Comparison of ENCODE assay signal across 1 cellular context in genomic region chr14:69726761-69727511, GRCh38.
A peak's percentile ranks its signal among the peaks of the same experiment; 100 is the strongest.
TF ChIP-seq lines count a peak whose summit lies in the region.

No MANE protein-coding gene starts in this region.

TF ChIP-seq in HepG2, 621 proteins besides CTCF, POLR2A, EP300 and RAD21 (continued from another document and continues in another):
- TF ChIP-seq, protein P1, sequence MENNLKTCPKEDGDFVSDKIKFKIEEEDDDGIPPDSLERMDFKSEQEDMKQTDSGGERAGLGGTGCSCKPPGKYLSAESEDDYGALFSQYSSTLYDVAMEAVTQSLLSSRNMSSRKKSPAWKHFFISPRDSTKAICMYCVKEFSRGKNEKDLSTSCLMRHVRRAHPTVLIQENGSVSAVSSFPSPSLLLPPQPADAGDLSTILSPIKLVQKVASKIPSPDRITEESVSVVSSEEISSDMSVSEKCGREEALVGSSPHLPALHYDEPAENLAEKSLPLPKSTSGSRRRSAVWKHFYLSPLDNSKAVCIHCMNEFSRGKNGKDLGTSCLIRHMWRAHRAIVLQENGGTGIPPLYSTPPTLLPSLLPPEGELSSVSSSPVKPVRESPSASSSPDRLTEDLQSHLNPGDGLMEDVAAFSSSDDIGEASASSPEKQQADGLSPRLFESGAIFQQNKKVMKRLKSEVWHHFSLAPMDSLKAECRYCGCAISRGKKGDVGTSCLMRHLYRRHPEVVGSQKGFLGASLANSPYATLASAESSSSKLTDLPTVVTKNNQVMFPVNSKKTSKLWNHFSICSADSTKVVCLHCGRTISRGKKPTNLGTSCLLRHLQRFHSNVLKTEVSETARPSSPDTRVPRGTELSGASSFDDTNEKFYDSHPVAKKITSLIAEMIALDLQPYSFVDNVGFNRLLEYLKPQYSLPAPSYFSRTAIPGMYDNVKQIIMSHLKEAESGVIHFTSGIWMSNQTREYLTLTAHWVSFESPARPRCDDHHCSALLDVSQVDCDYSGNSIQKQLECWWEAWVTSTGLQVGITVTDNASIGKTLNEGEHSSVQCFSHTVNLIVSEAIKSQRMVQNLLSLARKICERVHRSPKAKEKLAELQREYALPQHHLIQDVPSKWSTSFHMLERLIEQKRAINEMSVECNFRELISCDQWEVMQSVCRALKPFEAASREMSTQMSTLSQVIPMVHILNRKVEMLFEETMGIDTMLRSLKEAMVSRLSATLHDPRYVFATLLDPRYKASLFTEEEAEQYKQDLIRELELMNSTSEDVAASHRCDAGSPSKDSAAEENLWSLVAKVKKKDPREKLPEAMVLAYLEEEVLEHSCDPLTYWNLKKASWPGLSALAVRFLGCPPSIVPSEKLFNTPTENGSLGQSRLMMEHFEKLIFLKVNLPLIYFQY (CRISPR knock-in tag; IDR thresholded peaks at IDR 0.05; ENCODE audit: borderline replicate concordance) = peak; percentile 53; the same call in 1 of the 2 replicates
- TF ChIP-seq TMF1 (CRISPR knock-in tag; IDR thresholded peaks at IDR 0.05; ENCODE audit: low read depth) (no peak), BORCS8-MEF2B (CRISPR knock-in tag; IDR thresholded peaks at IDR 0.05) (peak; percentile 46; the same call in 1 of the 2 replicates), RARA (CRISPR knock-in tag; IDR thresholded peaks at IDR 0.05) (peak; percentile 38; the same call in 1 of the 2 replicates), ZNF136 (CRISPR knock-in tag; IDR thresholded peaks at IDR 0.05; ENCODE audit: low read depth) (0 out of 2 replicates have a peak, but pooled peaks have one; percentile 50), RBAK (CRISPR knock-in tag; IDR thresholded peaks at IDR 0.05) (no peak), ZNF563 (CRISPR knock-in tag; IDR thresholded peaks at IDR 0.05) (0 out of 2 replicates have a peak, but pooled peaks have one; percentile 26), ZNF605 (CRISPR knock-in tag; IDR thresholded peaks at IDR 0.05) (0 out of 2 replicates have a peak, but pooled peaks have one; percentile 35), NRL (CRISPR knock-in tag; IDR thresholded peaks at IDR 0.05; ENCODE audit: borderline replicate concordance) (peak; percentile 38; the same call in 1 of the 2 replicates), YEATS2 (CRISPR knock-in tag; IDR thresholded peaks at IDR 0.05; ENCODE audit: borderline replicate concordance) (peak; percentile 30; the same call in 1 of the 2 replicates), ZNF607 (CRISPR knock-in tag; IDR thresholded peaks at IDR 0.05; ENCODE audit: borderline replicate concordance) (peak; percentile 10; the same call in 1 of the 2 replicates), KDM3A (CRISPR knock-in tag; IDR thresholded peaks at IDR 0.05; ENCODE audit: low read depth) (peak; percentile 93), SRF (IDR thresholded peaks at IDR 0.05; ENCODE audit: low read depth, low read length) (no peak), ZNF891 (CRISPR knock-in tag; IDR thresholded peaks at IDR 0.05) (peak; percentile 80), ZBTB7B (CRISPR knock-in tag; IDR thresholded peaks at IDR 0.05) (no peak), RBM39 (IDR thresholded peaks at IDR 0.05; ENCODE audit: low read depth, low read length, poor library complexity, severe bottlenecking) (no peak), ZNF460 (CRISPR knock-in tag; IDR thresholded peaks at IDR 0.05; ENCODE audit: borderline replicate concordance) (no peak), ESRRA (CRISPR knock-in tag; IDR thresholded peaks at IDR 0.05; ENCODE audit: low read depth) (no peak), ZFX (CRISPR knock-in tag; IDR thresholded peaks at IDR 0.05; ENCODE audit: low read depth) (peak; percentile 63), SRY (CRISPR knock-in tag; IDR thresholded peaks at IDR 0.05) (peak; percentile 53; the same call in 1 of the 2 replicates), ZNF451 (CRISPR knock-in tag; IDR thresholded peaks at IDR 0.05) (peak; percentile 67; the same call in 1 of the 2 replicates), TARDBP (CRISPR knock-in tag; IDR thresholded peaks at IDR 0.05) (0 out of 2 replicates have a peak, but pooled peaks have one; percentile 17), ZNF331 (CRISPR knock-in tag; IDR thresholded peaks at IDR 0.05) (peak; percentile 69; the same call in 1 of the 2 replicates), ZNF709 (CRISPR knock-in tag; IDR thresholded peaks at IDR 0.05) (no peak), FOXA3 (CRISPR knock-in tag; IDR thresholded peaks at IDR 0.05) (no peak), CBFB (CRISPR knock-in tag; IDR thresholded peaks at IDR 0.05) (no peak), EED (CRISPR knock-in tag; IDR thresholded peaks at IDR 0.05) (no peak), TRIM24 (CRISPR knock-in tag; IDR thresholded peaks at IDR 0.05) (no peak), KLF16 (CRISPR knock-in tag; IDR thresholded peaks at IDR 0.05) (0 out of 4 replicates have a peak, but pooled peaks of 1 of the 2 experiments have one; percentile 38), MTERF4 (CRISPR knock-in tag; IDR thresholded peaks at IDR 0.05) (peak; percentile 35; the same call in 1 of the 2 replicates), TGIF2 (CRISPR knock-in tag; IDR thresholded peaks at IDR 0.05) (no peak), RFXAP (CRISPR knock-in tag; IDR thresholded peaks at IDR 0.05; ENCODE audit: borderline replicate concordance) (no peak), ATF1 (CRISPR knock-in tag; IDR thresholded peaks at IDR 0.05) (no peak), ZNF619 (CRISPR knock-in tag; IDR thresholded peaks at IDR 0.05) (0 out of 2 replicates have a peak, but pooled peaks have one; percentile 33)
- TF ChIP-seq, protein P2, sequence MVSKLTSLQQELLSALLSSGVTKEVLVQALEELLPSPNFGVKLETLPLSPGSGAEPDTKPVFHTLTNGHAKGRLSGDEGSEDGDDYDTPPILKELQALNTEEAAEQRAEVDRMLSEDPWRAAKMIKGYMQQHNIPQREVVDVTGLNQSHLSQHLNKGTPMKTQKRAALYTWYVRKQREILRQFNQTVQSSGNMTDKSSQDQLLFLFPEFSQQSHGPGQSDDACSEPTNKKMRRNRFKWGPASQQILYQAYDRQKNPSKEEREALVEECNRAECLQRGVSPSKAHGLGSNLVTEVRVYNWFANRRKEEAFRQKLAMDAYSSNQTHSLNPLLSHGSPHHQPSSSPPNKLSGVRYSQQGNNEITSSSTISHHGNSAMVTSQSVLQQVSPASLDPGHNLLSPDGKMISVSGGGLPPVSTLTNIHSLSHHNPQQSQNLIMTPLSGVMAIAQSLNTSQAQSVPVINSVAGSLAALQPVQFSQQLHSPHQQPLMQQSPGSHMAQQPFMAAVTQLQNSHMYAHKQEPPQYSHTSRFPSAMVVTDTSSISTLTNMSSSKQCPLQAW (CRISPR knock-in tag; IDR thresholded peaks at IDR 0.05) = peak; percentile 71
- TF ChIP-seq, protein P3, sequence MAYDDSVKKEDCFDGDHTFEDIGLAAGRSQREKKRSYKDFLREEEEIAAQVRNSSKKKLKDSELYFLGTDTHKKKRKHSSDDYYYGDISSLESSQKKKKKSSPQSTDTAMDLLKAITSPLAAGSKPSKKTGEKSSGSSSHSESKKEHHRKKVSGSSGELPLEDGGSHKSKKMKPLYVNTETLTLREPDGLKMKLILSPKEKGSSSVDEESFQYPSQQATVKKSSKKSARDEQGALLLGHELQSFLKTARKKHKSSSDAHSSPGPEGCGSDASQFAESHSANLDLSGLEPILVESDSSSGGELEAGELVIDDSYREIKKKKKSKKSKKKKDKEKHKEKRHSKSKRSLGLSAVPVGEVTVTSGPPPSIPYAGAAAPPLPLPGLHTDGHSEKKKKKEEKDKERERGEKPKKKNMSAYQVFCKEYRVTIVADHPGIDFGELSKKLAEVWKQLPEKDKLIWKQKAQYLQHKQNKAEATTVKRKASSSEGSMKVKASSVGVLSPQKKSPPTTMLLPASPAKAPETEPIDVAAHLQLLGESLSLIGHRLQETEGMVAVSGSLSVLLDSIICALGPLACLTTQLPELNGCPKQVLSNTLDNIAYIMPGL (CRISPR knock-in tag; IDR thresholded peaks at IDR 0.05; ENCODE audit: borderline replicate concordance in 1 of 2, low read depth in 1 of 2) = peak; percentile 71 to 80; a peak in 3 of 4 replicates
- TF ChIP-seq, protein P4, sequence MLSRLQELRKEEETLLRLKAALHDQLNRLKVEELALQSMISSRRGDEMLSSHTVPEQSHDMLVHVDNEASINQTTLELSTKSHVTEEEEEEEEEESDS (CRISPR knock-in tag; IDR thresholded peaks at IDR 0.05; ENCODE audit: borderline replicate concordance) = no peak
- TF ChIP-seq, protein P5, sequence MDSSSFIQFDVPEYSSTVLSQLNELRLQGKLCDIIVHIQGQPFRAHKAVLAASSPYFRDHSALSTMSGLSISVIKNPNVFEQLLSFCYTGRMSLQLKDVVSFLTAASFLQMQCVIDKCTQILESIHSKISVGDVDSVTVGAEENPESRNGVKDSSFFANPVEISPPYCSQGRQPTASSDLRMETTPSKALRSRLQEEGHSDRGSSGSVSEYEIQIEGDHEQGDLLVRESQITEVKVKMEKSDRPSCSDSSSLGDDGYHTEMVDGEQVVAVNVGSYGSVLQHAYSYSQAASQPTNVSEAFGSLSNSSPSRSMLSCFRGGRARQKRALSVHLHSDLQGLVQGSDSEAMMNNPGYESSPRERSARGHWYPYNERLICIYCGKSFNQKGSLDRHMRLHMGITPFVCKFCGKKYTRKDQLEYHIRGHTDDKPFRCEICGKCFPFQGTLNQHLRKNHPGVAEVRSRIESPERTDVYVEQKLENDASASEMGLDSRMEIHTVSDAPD (CRISPR knock-in tag; IDR thresholded peaks at IDR 0.05) = no peak
- TF ChIP-seq, protein P6, sequence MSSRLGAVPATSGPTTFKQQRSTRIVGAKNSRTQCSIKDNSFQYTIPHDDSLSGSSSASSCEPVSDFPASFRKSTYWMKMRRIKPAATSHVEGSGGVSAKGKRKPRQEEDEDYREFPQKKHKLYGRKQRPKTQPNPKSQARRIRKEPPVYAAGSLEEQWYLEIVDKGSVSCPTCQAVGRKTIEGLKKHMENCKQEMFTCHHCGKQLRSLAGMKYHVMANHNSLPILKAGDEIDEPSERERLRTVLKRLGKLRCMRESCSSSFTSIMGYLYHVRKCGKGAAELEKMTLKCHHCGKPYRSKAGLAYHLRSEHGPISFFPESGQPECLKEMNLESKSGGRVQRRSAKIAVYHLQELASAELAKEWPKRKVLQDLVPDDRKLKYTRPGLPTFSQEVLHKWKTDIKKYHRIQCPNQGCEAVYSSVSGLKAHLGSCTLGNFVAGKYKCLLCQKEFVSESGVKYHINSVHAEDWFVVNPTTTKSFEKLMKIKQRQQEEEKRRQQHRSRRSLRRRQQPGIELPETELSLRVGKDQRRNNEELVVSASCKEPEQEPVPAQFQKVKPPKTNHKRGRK (CRISPR knock-in tag; IDR thresholded peaks at IDR 0.05) = no peak
- TF ChIP-seq, protein P7, sequence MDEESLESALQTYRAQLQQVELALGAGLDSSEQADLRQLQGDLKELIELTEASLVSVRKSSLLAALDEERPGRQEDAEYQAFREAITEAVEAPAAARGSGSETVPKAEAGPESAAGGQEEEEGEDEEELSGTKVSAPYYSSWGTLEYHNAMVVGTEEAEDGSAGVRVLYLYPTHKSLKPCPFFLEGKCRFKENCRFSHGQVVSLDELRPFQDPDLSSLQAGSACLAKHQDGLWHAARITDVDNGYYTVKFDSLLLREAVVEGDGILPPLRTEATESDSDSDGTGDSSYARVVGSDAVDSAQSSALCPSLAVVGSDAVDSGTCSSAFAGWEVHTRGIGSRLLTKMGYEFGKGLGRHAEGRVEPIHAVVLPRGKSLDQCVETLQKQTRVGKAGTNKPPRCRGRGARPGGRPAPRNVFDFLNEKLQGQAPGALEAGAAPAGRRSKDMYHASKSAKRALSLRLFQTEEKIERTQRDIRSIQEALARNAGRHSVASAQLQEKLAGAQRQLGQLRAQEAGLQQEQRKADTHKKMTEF (CRISPR knock-in tag; IDR thresholded peaks at IDR 0.05) = peak; percentile 44; the same call in 1 of the 2 replicates
- TF ChIP-seq, protein P8, sequence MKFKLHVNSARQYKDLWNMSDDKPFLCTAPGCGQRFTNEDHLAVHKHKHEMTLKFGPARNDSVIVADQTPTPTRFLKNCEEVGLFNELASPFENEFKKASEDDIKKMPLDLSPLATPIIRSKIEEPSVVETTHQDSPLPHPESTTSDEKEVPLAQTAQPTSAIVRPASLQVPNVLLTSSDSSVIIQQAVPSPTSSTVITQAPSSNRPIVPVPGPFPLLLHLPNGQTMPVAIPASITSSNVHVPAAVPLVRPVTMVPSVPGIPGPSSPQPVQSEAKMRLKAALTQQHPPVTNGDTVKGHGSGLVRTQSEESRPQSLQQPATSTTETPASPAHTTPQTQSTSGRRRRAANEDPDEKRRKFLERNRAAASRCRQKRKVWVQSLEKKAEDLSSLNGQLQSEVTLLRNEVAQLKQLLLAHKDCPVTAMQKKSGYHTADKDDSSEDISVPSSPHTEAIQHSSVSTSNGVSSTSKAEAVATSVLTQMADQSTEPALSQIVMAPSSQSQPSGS (CRISPR knock-in tag; IDR thresholded peaks at IDR 0.05) = 0 out of 2 replicates have a peak, but pooled peaks have one; percentile 33
- TF ChIP-seq, protein P9, sequence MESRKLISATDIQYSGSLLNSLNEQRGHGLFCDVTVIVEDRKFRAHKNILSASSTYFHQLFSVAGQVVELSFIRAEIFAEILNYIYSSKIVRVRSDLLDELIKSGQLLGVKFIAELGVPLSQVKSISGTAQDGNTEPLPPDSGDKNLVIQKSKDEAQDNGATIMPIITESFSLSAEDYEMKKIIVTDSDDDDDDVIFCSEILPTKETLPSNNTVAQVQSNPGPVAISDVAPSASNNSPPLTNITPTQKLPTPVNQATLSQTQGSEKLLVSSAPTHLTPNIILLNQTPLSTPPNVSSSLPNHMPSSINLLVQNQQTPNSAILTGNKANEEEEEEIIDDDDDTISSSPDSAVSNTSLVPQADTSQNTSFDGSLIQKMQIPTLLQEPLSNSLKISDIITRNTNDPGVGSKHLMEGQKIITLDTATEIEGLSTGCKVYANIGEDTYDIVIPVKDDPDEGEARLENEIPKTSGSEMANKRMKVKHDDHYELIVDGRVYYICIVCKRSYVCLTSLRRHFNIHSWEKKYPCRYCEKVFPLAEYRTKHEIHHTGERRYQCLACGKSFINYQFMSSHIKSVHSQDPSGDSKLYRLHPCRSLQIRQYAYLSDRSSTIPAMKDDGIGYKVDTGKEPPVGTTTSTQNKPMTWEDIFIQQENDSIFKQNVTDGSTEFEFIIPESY (CRISPR knock-in tag; IDR thresholded peaks at IDR 0.05) = peak; percentile 89
